ENCODE assay signal across 11 cellular contexts in genomic region chr2:212249451-212249850, GRCh38.
A peak's percentile ranks its signal among the peaks of the same experiment; 100 is the strongest.
DNase-seq lines count a peak whose midpoint lies in the region; ATAC-seq, FAIRE-seq and TF ChIP-seq lines count a peak whose summit lies in the region.
"Had no signal": no experiment of that assay in that cellular context is flagged by ENCODE, and none has a peak within 500 bp of the region (broad histone marks: within the 10 kb centered on the region; RNA-seq: fewer than 3 reads in every experiment).

No MANE protein-coding gene starts in this region.

- H2AFZ ChIP-seq in keratinocyte (ENCODE audit: control insufficient read depth, low read length) = no peak overlapping the region

- H3K36me3 ChIP-seq in keratinocyte (ENCODE audit: control insufficient read depth in 2 of 2, extremely low read depth in 1 of 2, insufficient read depth in 2 of 2, low read length in 2 of 2) = no peaks in the 10 kb centered on the region
- no peaks in the 10 kb centered on the region for H3K36me3 ChIP-seq in naive thymus-derived CD4-positive, alpha-beta T cell (ENCODE audit: control insufficient read depth in 2 of 3, insufficient read depth in 3 of 3, low read length in 3 of 3)

- no peak for ATAC-seq in naive thymus-derived CD4-positive, alpha-beta T cell
- ATAC-seq in GM21360 (IDR thresholded peaks at IDR 0.05; ENCODE audit: unreplicated experiment) = no peak

- no peak overlapping the region for H3K27ac ChIP-seq in keratinocyte (ENCODE audit: control insufficient read depth, insufficient read depth, low read length)
- no peak overlapping the region for H3K27ac ChIP-seq in naive thymus-derived CD4-positive, alpha-beta T cell (ENCODE audit: low read depth, low read length)

- TF ChIP-seq CTCF in AG10803 (conservative IDR thresholded peaks at IDR 0.05; ENCODE audit: low read length) (peak; percentile 25), keratinocyte (optimal IDR thresholded peaks at IDR 0.05 in 1 of 3, IDR thresholded peaks at IDR 0.05 in 1 of 3, conservative IDR thresholded peaks at IDR 0.05 in 1 of 3; ENCODE audit: extremely low read depth in 1 of 3, insufficient read depth in 2 of 3, low read length in 3 of 3) (peak in 2 of 3 experiments; percentile 12 to 41)

- no peaks in the 10 kb centered on the region for H4K20me1 ChIP-seq in keratinocyte (ENCODE audit: control insufficient read depth, extremely low read depth, insufficient read depth, low read length)

- H3K9me3 Mint-ChIP-seq in naive thymus-derived CD4-positive, alpha-beta T cell = peaks cover 0 to 5% (median 0%) of the 10 kb centered on the region in 11 donors

- H3K9me1 ChIP-seq in keratinocyte (ENCODE audit: control insufficient read depth, extremely low read depth, insufficient read depth, low read length) = no peaks in the 10 kb centered on the region

- H3K27me3 ChIP-seq in keratinocyte (ENCODE audit: control insufficient read depth, extremely low read depth, insufficient read depth, low read length) = no peaks in the 10 kb centered on the region
- no peaks in the 10 kb centered on the region for H3K27me3 ChIP-seq in naive thymus-derived CD4-positive, alpha-beta T cell (ENCODE audit: control insufficient read depth in 2 of 2, insufficient read depth in 2 of 2, low read length in 2 of 2)

- no peak for TF ChIP-seq POLR2A in H54 (IDR thresholded peaks at IDR 0.05; ENCODE audit: low read depth, low read length)

- POLR2A ChIA-PET in naive thymus-derived CD4-positive, alpha-beta T cell (lab: Charles Lee) = no interaction called here

- DNase-seq in AG10803 (ENCODE audit: low read depth) (peak; percentile 4), H54 (ENCODE audit: insufficient read length, low spot score) (peak; percentile 1), amniotic epithelial cell (ENCODE audit: low read depth) (peak; percentile 33), keratinocyte (ENCODE audit: low read depth, low spot score) (no peak), NCI-H82 treated with DMSO at 0.1 percent for 48 hours (lab: John Stamatoyannopoulos, UW; ENCODE audit: unreplicated experiment) (no peak), NCI-H187 (lab: John Stamatoyannopoulos, UW) (no peak)
- no peak for DNase-seq in naive thymus-derived CD4-positive, alpha-beta T cell
- DNase-seq: activated CD4-positive, CD25-positive, alpha-beta regulatory T cell treated with anti-CD3 and anti-CD28 coated beads, Interleukin-2, amount 50 U/mL, for 72 hours; naive B cell had no signal

- no peak overlapping the region for H3K9ac ChIP-seq in keratinocyte (ENCODE audit: control insufficient read depth, extremely low read depth, insufficient read depth, low read length)

- no peaks in the 10 kb centered on the region for H3K9me3 ChIP-seq in keratinocyte (ENCODE audit: control insufficient read depth, low read depth, low read length)
- no peaks in the 10 kb centered on the region for H3K9me3 ChIP-seq in naive thymus-derived CD4-positive, alpha-beta T cell (ENCODE audit: control insufficient read depth in 2 of 3, low read length in 3 of 3)

- no peaks in the 10 kb centered on the region for H3K4me1 ChIP-seq in keratinocyte (ENCODE audit: control insufficient read depth, extremely low read depth, insufficient read depth, low read length)
- H3K4me1 ChIP-seq in naive thymus-derived CD4-positive, alpha-beta T cell (ENCODE audit: control insufficient read depth in 2 of 2, insufficient read depth in 2 of 2, low read length in 2 of 2) = no peaks in the 10 kb centered on the region

- no peaks in the 10 kb centered on the region for H3K4me1 Mint-ChIP-seq in naive thymus-derived CD4-positive, alpha-beta T cell
- H3K4me1 Mint-ChIP-seq: naive B cell had no signal

- H3K4me2 ChIP-seq in keratinocyte (ENCODE audit: control insufficient read depth, extremely low read depth, insufficient read depth, low read depth, low read length) = no peak overlapping the region

- no peak overlapping the region for H3K4me3 Mint-ChIP-seq in naive thymus-derived CD4-positive, alpha-beta T cell
- H3K4me3 Mint-ChIP-seq: activated naive CD8-positive, alpha-beta T cell; naive B cell had no signal

- CTCF ChIA-PET in naive thymus-derived CD4-positive, alpha-beta T cell (lab: Charles Lee) = no interaction called here

- H3K4me3 ChIP-seq in AG10803 (ENCODE audit: low read length) (no peak overlapping the region), keratinocyte (ENCODE audit: control insufficient read depth in 2 of 3, extremely low read depth in 1 of 3, insufficient read depth in 2 of 3, low read depth in 1 of 3, low read length in 3 of 3) (no peak overlapping the region)
- H3K4me3 ChIP-seq in naive thymus-derived CD4-positive, alpha-beta T cell (ENCODE audit: low read length) = no peak overlapping the region

- H3K36me3 Mint-ChIP-seq in naive thymus-derived CD4-positive, alpha-beta T cell = no peaks in the 10 kb centered on the region
- H3K36me3 Mint-ChIP-seq: activated naive CD8-positive, alpha-beta T cell; naive B cell had no signal

- H3K79me2 ChIP-seq in keratinocyte (ENCODE audit: control insufficient read depth, insufficient read depth, low read length) = no peaks in the 10 kb centered on the region

- no peak for FAIRE-seq in H54 (lab: Jason Lieb, UNC)
- FAIRE-seq in keratinocyte (lab: Jason Lieb, UNC) = no peak

- dilution Hi-C loops in keratinocyte (cut with MboI; ENCODE audit: extremely low pct_ligation_motif_present, low sequenced_read_pairs) = no loop called here

- intact Hi-C loops in naive thymus-derived CD4-positive, alpha-beta T cell (cut with micrococcal nuclease) = no loop called here

- no peak overlapping the region for H3K27ac Mint-ChIP-seq in naive thymus-derived CD4-positive, alpha-beta T cell
- H3K27ac Mint-ChIP-seq: activated naive CD8-positive, alpha-beta T cell; naive B cell had no signal

- H3K27me3 Mint-ChIP-seq in naive thymus-derived CD4-positive, alpha-beta T cell = no peaks in the 10 kb centered on the region
- H3K27me3 Mint-ChIP-seq: activated naive CD8-positive, alpha-beta T cell; naive B cell had no signal

Comparison
In these comparisons a context has a peak if more than half of its experiments do, and no peak if none do; other contexts are left out.
1. DNase-seq: peak in AG10803 (single experiment), H54 (single experiment) and amniotic epithelial cell (single experiment); none in keratinocyte (single experiment), naive thymus-derived CD4-positive, alpha-beta T cell (0 of 9), NCI-H82 treated with DMSO at 0.1 percent for 48 hours (single experiment) and NCI-H187 (0 of 2).